In genomic region chr2:236642584-236643291, GRCh38 we compare ENCODE assay signal across 10 cellular contexts.
DNase-seq lines count a peak whose midpoint lies in the region; ATAC-seq and TF ChIP-seq lines count a peak whose summit lies in the region.
"Had no signal": no experiment of that assay in that cellular context is flagged by ENCODE, and none has a peak within 500 bp of the region (broad histone marks: within the 10 kb centered on the region; RNA-seq: fewer than 3 reads in every experiment).

No MANE protein-coding gene starts in this region.

- peak overlapping the region; percentile 76 for H3K9ac ChIP-seq in skeletal muscle satellite cell (ENCODE audit: low read depth, low read length)

- peak overlapping the region; percentile 92 for H3K27ac ChIP-seq in hepatocyte
- H3K27ac ChIP-seq: neutrophil had no signal

- no peaks in the 10 kb centered on the region for H3K9me2 ChIP-seq in hepatocyte (replicated peaks; ENCODE audit: insufficient read depth)

- H3K27me3 ChIP-seq in hepatocyte (no peaks in the 10 kb centered on the region), skeletal muscle satellite cell (ENCODE audit: control insufficient read depth, insufficient read depth, low read length) (peaks cover 10% of the 10 kb centered on the region)

- H3K4me2 ChIP-seq in hepatocyte (peak overlapping the region; percentile 47), skeletal muscle satellite cell (ENCODE audit: low read length) (peak overlapping the region; percentile 73)

- in situ Hi-C loops in astrocyte of the spinal cord (cut with HindIII; ENCODE audit: low sequenced_read_pairs), result no loop called here

- H3K4me1 ChIP-seq in hepatocyte (ENCODE audit: insufficient read depth) (peaks cover 18% of the 10 kb centered on the region), skeletal muscle satellite cell (ENCODE audit: control insufficient read depth, insufficient read depth, low read length) (peaks cover 21% of the 10 kb centered on the region)

- peaks cover 0 to 4% of the 10 kb centered on the region in 2 donors for H3K4me1 Mint-ChIP-seq in natural killer cell

- intact Hi-C loops in natural killer cell (cut with micrococcal nuclease), result no loop called here

- DNase-seq in GOT3 (lab: John Stamatoyannopoulos, UW) (peak; percentile 86), astrocyte of the spinal cord (ENCODE audit: low read depth, low spot score) (peak; percentile 97), hepatocyte (ENCODE audit: low spot score) (peak; percentile 91), NCI-H1930 (lab: John Stamatoyannopoulos, UW) (no peak), putamen (ENCODE audit: low spot score) (no peak), natural killer cell (no peak)
- DNase-seq: NCI-H774 had no signal

- no peak overlapping the region for H3K4me3 Mint-ChIP-seq in natural killer cell

- no peak for ATAC-seq in natural killer cell
- ATAC-seq in GM21825 (IDR thresholded peaks at IDR 0.05; ENCODE audit: unreplicated experiment), result no peak

- H3K36me3 ChIP-seq in hepatocyte (replicated peaks; ENCODE audit: insufficient read depth, low read depth) (no peaks in the 10 kb centered on the region), skeletal muscle satellite cell (ENCODE audit: insufficient read depth, low read length) (no peaks in the 10 kb centered on the region)
- H3K36me3 ChIP-seq: neutrophil had no signal

- H3K79me2 ChIP-seq in hepatocyte, result no peaks in the 10 kb centered on the region

- H3K27me3 Mint-ChIP-seq in natural killer cell (ENCODE audit: low read depth in 2 of 2), result peaks cover 19 to 54% of the 10 kb centered on the region in 2 donors

- no peak overlapping the region for H3K27ac Mint-ChIP-seq in natural killer cell

- H3K36me3 Mint-ChIP-seq in natural killer cell, result no peaks in the 10 kb centered on the region

- H4K20me1 ChIP-seq in hepatocyte (ENCODE audit: insufficient read depth, poor library complexity, severe bottlenecking), result no peaks in the 10 kb centered on the region

- TF ChIP-seq CTCF in astrocyte of the spinal cord (IDR thresholded peaks at IDR 0.05; ENCODE audit: low read depth, low read length) (no peak), hepatocyte (IDR thresholded peaks at IDR 0.05; ENCODE audit: poor library complexity) (no peak), natural killer cell (IDR thresholded peaks at IDR 0.05) (no peak)

- H3K4me3 ChIP-seq in astrocyte of the spinal cord (ENCODE audit: low read depth, low read length), result no peak overlapping the region
- no peak overlapping the region for H3K4me3 ChIP-seq in hepatocyte
- no peak overlapping the region for H3K4me3 ChIP-seq in skeletal muscle satellite cell (ENCODE audit: low read length)

- H2AFZ ChIP-seq in hepatocyte, result no peak overlapping the region

- H3K9me3 ChIP-seq in hepatocyte (ENCODE audit: low read depth) (no peaks in the 10 kb centered on the region), skeletal muscle satellite cell (replicated peaks; ENCODE audit: low read length) (peaks cover 16% of the 10 kb centered on the region)
- H3K9me3 ChIP-seq: neutrophil had no signal

- 42% methylated on average over 22 of the region's 23 CpGs for WGBS in hepatocyte (ENCODE audit: low lambda C conversion rate, missing lambda C conversion rate)

- no peaks in the 10 kb centered on the region for H3K9me3 Mint-ChIP-seq in natural killer cell

Comparison
In these comparisons a context has a peak if more than half of its experiments do, and no peak if none do; other contexts are left out.
1. DNase-seq: peak in GOT3 (single experiment), astrocyte of the spinal cord (single experiment) and hepatocyte (single experiment); none in NCI-H1930 (0 of 2), putamen (single experiment) and natural killer cell (single experiment).